ENCODE assay signal across 28 cellular contexts in the genomic region with DNA sequence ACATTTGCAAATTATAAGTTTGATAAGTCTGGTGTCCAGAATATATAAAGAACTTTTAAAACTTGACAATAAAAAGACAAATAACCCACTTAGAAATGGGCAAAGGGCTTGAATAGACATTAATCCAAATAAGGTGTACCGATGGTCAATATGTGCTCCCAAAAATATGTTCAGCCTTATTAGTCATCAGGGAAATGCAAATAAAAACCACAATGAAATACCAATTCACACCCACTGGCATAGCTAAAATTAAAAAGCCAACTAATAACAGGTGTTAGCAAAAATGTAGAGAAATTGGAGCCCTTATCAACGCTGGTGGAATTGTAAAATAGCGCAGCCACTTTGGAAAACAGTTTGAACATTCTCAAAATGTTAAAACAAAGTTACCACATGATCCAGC.
"Had no signal": no experiment of that assay in that cellular context is flagged by ENCODE, and none has a peak within 500 bp of the region (broad histone marks: within the 10 kb centered on the region; RNA-seq: fewer than 3 reads in every experiment).

No MANE protein-coding gene starts in this region.

- H3K36me3 ChIP-seq: esophagus squamous epithelium, WERI-Rb-1 had no signal

- H3K4me3 ChIP-seq: body of pancreas, esophagus squamous epithelium had no signal

- H3K27ac ChIP-seq: body of pancreas, epithelial cell of prostate, esophagus squamous epithelium, WERI-Rb-1 had no signal

- H3K27me3 ChIP-seq: body of pancreas, esophagus squamous epithelium had no signal

- DNase-seq: activated B cell treated with CpG ODN at 0.5 μM for 24 hours; activated CD4-positive, alpha-beta T cell treated with anti-CD3 and anti-CD28 coated beads for 48 hours; activated CD4-positive, alpha-beta T cell treated with anti-CD3 and anti-CD28 coated beads, Interleukin-2, amount 50 U/mL, for 1 hour; activated CD4-positive, alpha-beta T cell treated with anti-CD3 and anti-CD28 coated beads, Interleukin-2, amount 50 U/mL, for 48 hours; activated CD8-positive, alpha-beta memory T cell treated with anti-CD3 and anti-CD28 coated beads for 24 hours; activated CD8-positive, alpha-beta T cell treated with anti-CD3 and anti-CD28 coated beads for 36 hours; activated effector memory CD4-positive, alpha-beta T cell treated with Interleukin-2 at 50 U/mL for 16 hours; activated gamma-delta T cell treated with Interleukin-2 at 50 U/mL for 16 hours; activated naive CD4-positive, alpha-beta T cell treated with anti-CD3 and anti-CD28 coated beads, Interleukin-2, amount 50 U/mL, for 16 hours; activated naive CD4-positive, alpha-beta T cell treated with Interleukin-2 at 50 U/mL for 16 hours; activated T-cell treated with anti-CD3 and anti-CD28 coated beads, Interleukin-2, amount 50 U/mL, for 4 hours; amniotic stem cell; anterior cingulate cortex; body of pancreas; cortex of kidney; dermis blood vessel endothelial cell; effector CD8-positive, alpha-beta T cell; esophagus squamous epithelium; foreskin melanocyte; head of caudate nucleus; hypothalamus; T-helper 17 cell; T1000; WERI-Rb-1 had no signal

- FAIRE-seq: colon, endometrium, endothelial cell of umbilical vein had no signal
